In the genomic region with DNA sequence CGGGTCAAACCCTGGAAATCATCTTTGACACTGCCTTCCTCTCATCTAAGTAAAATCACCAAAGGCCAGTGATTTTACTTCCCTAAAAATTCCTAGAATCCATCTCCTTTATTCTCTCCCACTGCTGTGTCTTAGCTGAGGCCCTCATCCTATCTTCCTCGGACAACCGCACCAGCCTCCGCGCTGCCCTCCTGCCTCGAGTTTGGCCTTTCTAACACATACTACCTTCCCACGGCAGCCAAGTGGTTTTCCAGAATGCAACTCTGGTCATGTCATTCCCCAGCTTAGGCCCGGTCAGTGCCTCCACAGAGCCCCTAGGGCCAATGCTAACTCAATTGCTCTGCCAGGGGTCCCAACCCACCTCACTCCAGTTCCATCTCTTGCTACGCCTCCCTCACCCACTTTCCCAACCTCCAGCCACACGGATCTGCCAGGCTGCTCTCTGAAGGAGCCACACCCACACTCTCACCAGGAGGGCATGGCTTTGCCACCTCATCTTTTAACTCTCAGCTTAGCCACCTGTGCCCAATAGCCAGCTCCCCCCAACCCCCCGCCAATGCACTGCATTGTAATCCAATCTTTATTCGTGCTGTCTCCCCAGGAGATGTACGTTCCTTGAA, we compare ENCODE assay signal across 25 cellular contexts. TPM values are rescaled to one million over a fixed set of nuclear protein-coding genes. Genes with fewer than 3 reads are reported as not detected.
A peak's percentile ranks its signal among the peaks of the same experiment; 100 is the strongest.
DNase-seq lines count a peak whose midpoint lies in the region; ATAC-seq, FAIRE-seq and TF ChIP-seq lines count a peak whose summit lies in the region.
"Had no signal": no experiment of that assay in that cellular context is flagged by ENCODE, and none has a peak within 500 bp of the region (broad histone marks: within the 10 kb centered on the region; RNA-seq: fewer than 3 reads in every experiment).

No MANE protein-coding gene starts in this region.

- peaks cover 6% of the 10 kb centered on the region for H3K36me3 Mint-ChIP-seq in natural killer cell treated with Interleukin-12 subunit alpha and Interleukin-12 subunit beta and Interleukin-15 and Interleukin-18, amount 100 ng/mL, for 72 hours
- H3K36me3 Mint-ChIP-seq in natural killer cell = peaks cover 7% of the 10 kb centered on the region

- no peak for ATAC-seq in natural killer cell treated with Interleukin-12 subunit alpha and Interleukin-12 subunit beta and Interleukin-15 and Interleukin-18, amount 100 ng/mL, for 72 hours
- ATAC-seq in natural killer cell (no peak), upper lobe of right lung (no peak), HG03571 (IDR thresholded peaks at IDR 0.05; ENCODE audit: unreplicated experiment) (no peak)
- ATAC-seq: CD8-positive, alpha-beta T cell; Right ventricle myocardium inferior had no signal

- no peaks in the 10 kb centered on the region for H3K27me3 ChIP-seq in upper lobe of right lung
- H3K27me3 ChIP-seq: SJSA1 had no signal

- no peak for TF ChIP-seq CTCF in natural killer cell (IDR thresholded peaks at IDR 0.05)
- no peak for TF ChIP-seq CTCF in kidney (IDR thresholded peaks at IDR 0.05; ENCODE audit: borderline replicate concordance, extremely low read depth, insufficient read depth)
- TF ChIP-seq CTCF in upper lobe of right lung (IDR thresholded peaks at IDR 0.05) = no peak

- H3K4me1 ChIP-seq in kidney (ENCODE audit: control insufficient read depth in 1 of 2, insufficient read depth in 1 of 2, low read depth in 1 of 2, low read length in 2 of 2) = no peaks in the 10 kb centered on the region
- no peaks in the 10 kb centered on the region for H3K4me1 ChIP-seq in upper lobe of right lung
- H3K4me1 ChIP-seq: Caco-2, SJSA1 had no signal

- H3K4me3 ChIP-seq in kidney (ENCODE audit: low read length in 2 of 2) (no peak overlapping the region), upper lobe of right lung (no peak overlapping the region)
- H3K4me3 ChIP-seq: PC-9, SJSA1 had no signal

- no peak overlapping the region for H3K27ac ChIP-seq in kidney (ENCODE audit: low read depth in 2 of 2, low read length in 2 of 2)
- no peak overlapping the region for H3K27ac ChIP-seq in upper lobe of right lung
- H3K27ac ChIP-seq: KMS-11, PC-9, SJSA1 had no signal

- FAIRE-seq in kidney (lab: Jason Lieb, UNC) = no peak
- FAIRE-seq: G401.6, H54 had no signal

- no peaks in the 10 kb centered on the region for H3K9me3 Mint-ChIP-seq in natural killer cell treated with Interleukin-12 subunit alpha and Interleukin-12 subunit beta and Interleukin-15 and Interleukin-18, amount 100 ng/mL, for 72 hours
- H3K9me3 Mint-ChIP-seq in natural killer cell = no peaks in the 10 kb centered on the region
- H3K9me3 Mint-ChIP-seq: CD8-positive, alpha-beta T cell; IgD-negative memory B cell had no signal

- no peak overlapping the region for H3K9ac ChIP-seq in kidney (ENCODE audit: low read length in 2 of 2)
- H3K9ac ChIP-seq: KMS-11 had no signal

- no peaks in the 10 kb centered on the region for H3K27me3 Mint-ChIP-seq in natural killer cell treated with Interleukin-12 subunit alpha and Interleukin-12 subunit beta and Interleukin-15 and Interleukin-18, amount 100 ng/mL, for 72 hours
- H3K27me3 Mint-ChIP-seq in natural killer cell (ENCODE audit: low read depth in 2 of 2) = no peaks in the 10 kb centered on the region
- H3K27me3 Mint-ChIP-seq: IgD-negative memory B cell had no signal

- H3K9me3 ChIP-seq in kidney (ENCODE audit: control insufficient read depth in 1 of 2, low read length in 2 of 2) (no peaks in the 10 kb centered on the region), upper lobe of right lung (no peaks in the 10 kb centered on the region)
- H3K9me3 ChIP-seq: Caco-2, SJSA1 had no signal

- peak; percentile 51 for DNase-seq in natural killer cell treated with Interleukin-12 subunit alpha and Interleukin-12 subunit beta and Interleukin-15 and Interleukin-18, amount 100 ng/mL, for 72 hours (ENCODE audit: low spot score)
- DNase-seq in natural killer cell (no peak), NCI-H69 (lab: John Stamatoyannopoulos, UW) (peak; percentile 21), kidney (peak; percentile 19), upper lobe of right lung (peak; percentile 51), GOT3 (lab: John Stamatoyannopoulos, UW) (no peak)
- DNase-seq: C1 segment of cervical spinal cord; Caco-2; CD8-positive, alpha-beta T cell; MM.1S; NCI-H1417; NCI-H1694; NCI-H2029 treated with DMSO at 0.1 percent for 48 hours; NCI-H446 treated with DMSO at 0.1 percent for 48 hours; NCI-H526; PC-9 had no signal

- no peak overlapping the region for H3K27ac Mint-ChIP-seq in natural killer cell treated with Interleukin-12 subunit alpha and Interleukin-12 subunit beta and Interleukin-15 and Interleukin-18, amount 100 ng/mL, for 72 hours
- H3K27ac Mint-ChIP-seq in natural killer cell = no peak overlapping the region
- H3K27ac Mint-ChIP-seq: CD8-positive, alpha-beta T cell had no signal

- H3K4me1 Mint-ChIP-seq in natural killer cell treated with Interleukin-12 subunit alpha and Interleukin-12 subunit beta and Interleukin-15 and Interleukin-18, amount 100 ng/mL, for 72 hours (ENCODE audit: low read depth in 2 of 2) = no peaks in the 10 kb centered on the region
- H3K4me1 Mint-ChIP-seq in natural killer cell = peaks cover 0 to 5% of the 10 kb centered on the region in 2 donors

- no peak overlapping the region for H3K4me3 Mint-ChIP-seq in natural killer cell treated with Interleukin-12 subunit alpha and Interleukin-12 subunit beta and Interleukin-15 and Interleukin-18, amount 100 ng/mL, for 72 hours
- no peak overlapping the region for H3K4me3 Mint-ChIP-seq in natural killer cell
- H3K4me3 Mint-ChIP-seq: CD8-positive, alpha-beta T cell; IgD-negative memory B cell had no signal

- H3K36me3 ChIP-seq in kidney (ENCODE audit: control insufficient read depth in 1 of 2, insufficient read depth in 2 of 2, low read length in 2 of 2) = peaks cover 32 to 37% of the 10 kb centered on the region in 2 donors
- peaks cover 62% of the 10 kb centered on the region for H3K36me3 ChIP-seq in upper lobe of right lung

- intact Hi-C loops in natural killer cell (cut with micrococcal nuclease) (no loop called here), kidney (cut with DNase I) (no loop called here), upper lobe of right lung (cut with DNase I) (no loop called here)

RNA-seq across cellular contexts. Expression of a gene that starts 6.8 kb away (rescaled TPM):
- total RNA-seq in natural killer cell treated with Interleukin-12 subunit alpha and Interleukin-12 subunit beta and Interleukin-15 and Interleukin-18, amount 100 ng/mL, for 72 hours = 10 to 100 TPM; 15.6 to 21.5 TPM
- 10 to 100 TPM; 16.2 to 18.1 (median 16.9) TPM for total RNA-seq in natural killer cell
- total RNA-seq in kidney = 81.9 TPM
- 166 TPM for polyA plus RNA-seq in kidney (ENCODE audit: insufficient read depth, low read depth, low replicate concordance)
- 59.3 TPM for total RNA-seq in upper lobe of right lung

RNA-seq across cellular contexts. Expression of a gene that starts 20.5 kb away (rescaled TPM):
- not detected for total RNA-seq in natural killer cell treated with Interleukin-12 subunit alpha and Interleukin-12 subunit beta and Interleukin-15 and Interleukin-18, amount 100 ng/mL, for 72 hours
- total RNA-seq in natural killer cell (not detected), kidney (not detected), upper lobe of right lung (0.29 TPM)
- polyA plus RNA-seq in kidney (ENCODE audit: insufficient read depth, low read depth, low replicate concordance) = not detected
- total RNA-seq: A673, Right ventricle myocardium inferior, RPMI7951, SJSA1 had no signal
- polyA plus RNA-seq: IgD-negative memory B cell had no signal

RNA-seq across cellular contexts. Expression of a gene that starts 35.3 kb away (rescaled TPM):
- not detected for total RNA-seq in natural killer cell treated with Interleukin-12 subunit alpha and Interleukin-12 subunit beta and Interleukin-15 and Interleukin-18, amount 100 ng/mL, for 72 hours
- not detected for total RNA-seq in natural killer cell
- not detected for total RNA-seq in kidney
- polyA plus RNA-seq in kidney (ENCODE audit: insufficient read depth, low read depth, low replicate concordance) = 0.41 TPM
- total RNA-seq in upper lobe of right lung = 0.55 TPM
- total RNA-seq: A673; CD8-positive, alpha-beta T cell; PC-9; Right ventricle myocardium inferior; RPMI7951; SJSA1 had no signal
- polyA plus RNA-seq: IgD-negative memory B cell had no signal

RNA-seq across cellular contexts. Expression of a gene that starts 43.1 kb away (rescaled TPM):
- total RNA-seq in natural killer cell treated with Interleukin-12 subunit alpha and Interleukin-12 subunit beta and Interleukin-15 and Interleukin-18, amount 100 ng/mL, for 72 hours = not detected
- total RNA-seq in natural killer cell (not detected), kidney (2.8 TPM), upper lobe of right lung (0.81 TPM)
- polyA plus RNA-seq in kidney (ENCODE audit: insufficient read depth, low read depth, low replicate concordance) = not detected
- total RNA-seq: CD8-positive, alpha-beta T cell; Right ventricle myocardium inferior had no signal
- polyA plus RNA-seq: IgD-negative memory B cell had no signal

Comparison
In these comparisons a context has a peak if more than half of its experiments do, and no peak if none do; other contexts are left out.
1. DNase-seq: peak in natural killer cell treated with Interleukin-12 subunit alpha and Interleukin-12 subunit beta and Interleukin-15 and Interleukin-18, amount 100 ng/mL, for 72 hours (single experiment), NCI-H69 (single experiment), kidney (single experiment) and upper lobe of right lung (single experiment); none in natural killer cell (single experiment) and GOT3 (single experiment).